8 cellular contexts compared by ENCODE assay signal in genomic region chr17:66673668-66674276, GRCh38.
A peak's percentile ranks its signal among the peaks of the same experiment; 100 is the strongest.
DNase-seq lines count a peak whose midpoint lies in the region; ATAC-seq and TF ChIP-seq lines count a peak whose summit lies in the region.

No MANE protein-coding gene starts in this region.

- TF ChIP-seq CTCF in MCF 10A (IDR thresholded peaks at IDR 0.05; ENCODE audit: unreplicated experiment), result peak; percentile 85

- POLR2A ChIA-PET in MCF 10A (lab: Yijun Ruan, JAX), result interaction anchor here (0.7 to 4.3 kb wide), 8 partner anchors 11 to 1755 kb away, joined by 3 to 39 read pairs (median 4); no protein-coding TSS in a partner anchor

- no peaks in the 10 kb centered on the region for H3K36me3 ChIP-seq in iPS DF 6.9 (ENCODE audit: control insufficient read depth, insufficient read depth, low read length)

- peaks cover 38% of the 10 kb centered on the region for H3K36me3 Mint-ChIP-seq in T-helper 2 cell treated with Interferon-gamma antibody and Interleukin-4, amounts not matched to agents 5 μg/mL and 100 μg/mL, for 36 hours (ENCODE audit: low read depth)
- peaks cover 8% of the 10 kb centered on the region for H3K36me3 Mint-ChIP-seq in MCF 10A (ENCODE audit: insufficient read depth, unreplicated experiment)

- no peak overlapping the region for H3K27ac ChIP-seq in iPS DF 6.9 (ENCODE audit: low read length)
- peak overlapping the region in 13 of 21 experiments; percentile 10 to 84 (median 64) for H3K27ac ChIP-seq in skin epidermis

- H3K4me3 Mint-ChIP-seq in T-helper 2 cell treated with Interferon-gamma antibody and Interleukin-4, amounts not matched to agents 5 μg/mL and 100 μg/mL, for 36 hours, result peak overlapping the region; percentile 37
- H3K4me3 Mint-ChIP-seq in MCF 10A (ENCODE audit: unreplicated experiment), result peak overlapping the region; percentile 56

- DNase-seq in DMS153 treated with DMSO at 0.1 percent for 48 hours (lab: John Stamatoyannopoulos, UW; ENCODE audit: unreplicated experiment) (peak; percentile 73), LHCN-M2 (ENCODE audit: low read depth) (peak; percentile 70), MCF 10A (ENCODE audit: unreplicated experiment) (peak; percentile 83), iPS DF 6.9 (ENCODE audit: low read depth, low spot score) (peak; percentile 29), NOMO-1 treated with DMSO at 0.1 percent for 48 hours (lab: John Stamatoyannopoulos, UW; ENCODE audit: unreplicated experiment) (no peak)
- DNase-seq in T-helper 2 cell treated with Interferon-gamma antibody and Interleukin-4, amounts not matched to agents 5 μg/mL and 100 μg/mL, for 36 hours (ENCODE audit: low spot score), result peak; percentile 17

- no TSS peak for BruUV-seq in MCF 10A (replicated peaks; lab: Mats Ljungman, UMichigan)

- WGBS in iPS DF 6.9 (ENCODE audit: insufficient coverage, insufficient read length), result no CpG with 5 or more reads among the region's 8 CpGs

- intact Hi-C loops in MCF 10A (cut with micrococcal nuclease), result loop anchor here (1.0 to 2.0 kb wide), 5 partner anchors 48 to 473 kb away; partner anchors contain the start of gene PRKCA

- peaks cover 39% of the 10 kb centered on the region for H3K4me1 Mint-ChIP-seq in T-helper 2 cell treated with Interferon-gamma antibody and Interleukin-4, amounts not matched to agents 5 μg/mL and 100 μg/mL, for 36 hours (ENCODE audit: low read depth)
- peaks cover 46% of the 10 kb centered on the region for H3K4me1 Mint-ChIP-seq in MCF 10A (ENCODE audit: insufficient read depth, unreplicated experiment)

- no peak for ATAC-seq in GM18498 (IDR thresholded peaks at IDR 0.05; ENCODE audit: unreplicated experiment)

- H3K9me3 ChIP-seq in iPS DF 6.9 (ENCODE audit: control insufficient read depth, insufficient read depth, low read length), result no peaks in the 10 kb centered on the region

- no peaks in the 10 kb centered on the region for H3K27me3 ChIP-seq in iPS DF 6.9 (ENCODE audit: control insufficient read depth, insufficient read depth, low read length)

- CTCF ChIA-PET in MCF 10A (lab: Yijun Ruan, JAX), result interaction anchor here (0.5 to 1.8 kb wide), 14 partner anchors 11 to 663 kb away, joined by 3 to 13 read pairs (median 4); no protein-coding TSS in a partner anchor

- H3K4me3 ChIP-seq in iPS DF 6.9 (ENCODE audit: low read length) (no peak overlapping the region), skin epidermis (no peak overlapping the region)

- H3K27ac Mint-ChIP-seq in T-helper 2 cell treated with Interferon-gamma antibody and Interleukin-4, amounts not matched to agents 5 μg/mL and 100 μg/mL, for 36 hours, result peak overlapping the region; percentile 32
- peak overlapping the region; percentile 92 for H3K27ac Mint-ChIP-seq in MCF 10A (ENCODE audit: low read depth, unreplicated experiment)

- H3K9me3 Mint-ChIP-seq in T-helper 2 cell treated with Interferon-gamma antibody and Interleukin-4, amounts not matched to agents 5 μg/mL and 100 μg/mL, for 36 hours, result peaks cover 10% of the 10 kb centered on the region
- peaks cover 3% of the 10 kb centered on the region for H3K9me3 Mint-ChIP-seq in MCF 10A (ENCODE audit: unreplicated experiment)

- no peaks in the 10 kb centered on the region for H3K4me1 ChIP-seq in iPS DF 6.9 (ENCODE audit: control insufficient read depth, insufficient read depth, low read length)

- H3K27me3 Mint-ChIP-seq in T-helper 2 cell treated with Interferon-gamma antibody and Interleukin-4, amounts not matched to agents 5 μg/mL and 100 μg/mL, for 36 hours (ENCODE audit: low read depth), result no peaks in the 10 kb centered on the region
- no peaks in the 10 kb centered on the region for H3K27me3 Mint-ChIP-seq in MCF 10A (ENCODE audit: insufficient read depth, unreplicated experiment)
